In genomic region chr18:74790451-74790850, GRCh38 we compare ENCODE assay signal across 16 cellular contexts.
DNase-seq lines count a peak whose midpoint lies in the region; ATAC-seq, FAIRE-seq and TF ChIP-seq lines count a peak whose summit lies in the region.
"Had no signal": no experiment of that assay in that cellular context is flagged by ENCODE, and none has a peak within 500 bp of the region (broad histone marks: within the 10 kb centered on the region; RNA-seq: fewer than 3 reads in every experiment).

No MANE protein-coding gene starts in this region.

- H3K27me3 Mint-ChIP-seq in neural crest cell (ENCODE audit: low read depth): no peaks in the 10 kb centered on the region
- no peaks in the 10 kb centered on the region for H3K27me3 Mint-ChIP-seq in CD4-positive, alpha-beta T cell
- H3K27me3 Mint-ChIP-seq: B cell; CD4-positive, alpha-beta memory T cell; IgD-negative memory B cell had no signal

- RAD21 ChIA-PET in GM12878 (lab: Charles Lee; ENCODE audit: unreplicated experiment): interaction anchor here (2.0 kb wide), 1 partner anchor 81 kb away, joined by 4 read pairs; no protein-coding TSS in a partner anchor

- H3K9me3 Mint-ChIP-seq in neural crest cell: no peaks in the 10 kb centered on the region
- no peaks in the 10 kb centered on the region for H3K9me3 Mint-ChIP-seq in CD4-positive, alpha-beta T cell
- H3K9me3 Mint-ChIP-seq: CD4-positive, alpha-beta memory T cell; H9; IgD-negative memory B cell had no signal

- H3K4me1 ChIP-seq in DOHH2 (ENCODE audit: control insufficient read depth, low read length) (peaks cover 38% of the 10 kb centered on the region), GM12878 (ENCODE audit: control insufficient read depth, insufficient read depth, low read length) (no peaks in the 10 kb centered on the region)
- H3K4me1 ChIP-seq: Caco-2 had no signal

- ATAC-seq in GM12878: peak; percentile 47; the same call in 2 of the 3 replicates
- no peak for ATAC-seq in CD4-positive, alpha-beta T cell (ENCODE audit: poor library complexity)

- H2AFZ ChIP-seq in GM12878 (ENCODE audit: control insufficient read depth, low read depth, low read length): no peak overlapping the region
- H2AFZ ChIP-seq: GM23248 had no signal

- no peak for TF ChIP-seq RAD21 in GM12878 (IDR thresholded peaks at IDR 0.05; ENCODE audit: insufficient read depth, low read depth, low read length)

- H3K4me1 Mint-ChIP-seq in neural crest cell: peaks cover 6% of the 10 kb centered on the region
- no peaks in the 10 kb centered on the region for H3K4me1 Mint-ChIP-seq in CD4-positive, alpha-beta T cell (ENCODE audit: low read depth)

- TF ChIP-seq POLR2A in GM12878 (IDR thresholded peaks at IDR 0.05; ENCODE audit: low read depth, low read length): no peak

- intact Hi-C loops in GM12878 (cut with micrococcal nuclease; ENCODE audit: unreplicated experiment): loop anchor here (10.0 kb wide), 1 partner anchor 414 kb away; the partner anchor contains the start of gene PTGR3
- intact Hi-C loops in CD4-positive, alpha-beta T cell (cut with DNase I, micrococcal nuclease): no loop called here

- no TSS peak for BruUV-seq in GM12878 (replicated peaks; lab: Mats Ljungman, UMichigan)

- in situ Hi-C loops in GM12878 (cut with MboI): no loop called here

- H3K79me2 ChIP-seq in DOHH2 (ENCODE audit: control insufficient read depth, low read length): no peaks in the 10 kb centered on the region
- no peaks in the 10 kb centered on the region for H3K79me2 ChIP-seq in GM12878 (ENCODE audit: control insufficient read depth, insufficient read depth, low read length)

- H3K36me3 ChIP-seq in DOHH2 (ENCODE audit: control insufficient read depth, low read length) (peaks cover 6% of the 10 kb centered on the region), GM12878 (ENCODE audit: control insufficient read depth in 2 of 2, insufficient read depth in 2 of 2, low read length in 1 of 2) (no peaks in the 10 kb centered on the region)

- 0 out of 2 replicates have a peak overlapping the region, but pooled peaks have one; percentile 8 for H3K4me2 ChIP-seq in DOHH2 (ENCODE audit: low read length)
- H3K4me2 ChIP-seq in GM12878 (ENCODE audit: control insufficient read depth, insufficient read depth): no peak overlapping the region

- no peak overlapping the region for H3K4me3 ChIP-seq in DOHH2 (ENCODE audit: low read length)
- H3K4me3 ChIP-seq in GM12878: no peak overlapping the region
- H3K4me3 ChIP-seq: GM23248 had no signal

- TF ChIP-seq CTCF in DOHH2 (IDR thresholded peaks at IDR 0.05; ENCODE audit: low read depth, low read length, poor library complexity, severe bottlenecking) (no peak), GM12878 (IDR thresholded peaks at IDR 0.05 in 2 of 3, conservative IDR thresholded peaks at IDR 0.05 in 1 of 3; ENCODE audit: control insufficient read depth in 2 of 3, extremely low read depth in 1 of 3, insufficient read depth in 1 of 3, low read depth in 3 of 3, low read length in 3 of 3) (no peak), neural crest cell (conservative IDR thresholded peaks at IDR 0.05) (no peak)
- TF ChIP-seq CTCF in CD4-positive, alpha-beta T cell (IDR thresholded peaks at IDR 0.05): no peak

- H4K20me1 ChIP-seq in DOHH2 (ENCODE audit: control insufficient read depth, insufficient read depth, low read depth, low read length): no peaks in the 10 kb centered on the region
- no peaks in the 10 kb centered on the region for H4K20me1 ChIP-seq in GM12878 (ENCODE audit: control insufficient read depth, insufficient read depth)

- H3K27ac Mint-ChIP-seq in neural crest cell (ENCODE audit: unreplicated experiment): peak overlapping the region; percentile 9
- H3K27ac Mint-ChIP-seq in CD4-positive, alpha-beta T cell: no peak overlapping the region
- H3K27ac Mint-ChIP-seq: B cell; CD4-positive, alpha-beta memory T cell; H9; IgD-negative memory B cell had no signal

- TF ChIP-seq EP300 in GM12878 (IDR thresholded peaks at IDR 0.05; ENCODE audit: borderline replicate concordance in 1 of 2, control insufficient read depth in 1 of 2, low read depth in 2 of 2, low read length in 2 of 2): no peak

- CTCF ChIA-PET in GM12878 (lab: Yijun Ruan, JAX): interaction anchor here (0.8 to 1.8 kb wide), 3 partner anchors 14 to 30 kb away, joined by 3 to 4 read pairs (median 4); no protein-coding TSS in a partner anchor
- CTCF ChIA-PET in CD4-positive, alpha-beta T cell (lab: Charles Lee): no interaction called here

- no peak overlapping the region for H3K4me3 Mint-ChIP-seq in neural crest cell
- H3K4me3 Mint-ChIP-seq in CD4-positive, alpha-beta T cell: no peak overlapping the region
- H3K4me3 Mint-ChIP-seq: B cell; CD4-positive, alpha-beta memory T cell; H9; IgD-negative memory B cell had no signal

- no peaks in the 10 kb centered on the region for H3K9me3 ChIP-seq in DOHH2 (ENCODE audit: control insufficient read depth, insufficient read depth, low read length)
- no peaks in the 10 kb centered on the region for H3K9me3 ChIP-seq in GM12878 (replicated peaks; ENCODE audit: control insufficient read depth, insufficient read depth, low read length)
- H3K9me3 ChIP-seq in CD4-positive, alpha-beta T cell (ENCODE audit: control insufficient read depth, low read length): no peaks in the 10 kb centered on the region
- H3K9me3 ChIP-seq: Caco-2 had no signal

- H3K9me2 ChIP-seq in DOHH2 (replicated peaks; ENCODE audit: control insufficient read depth, low read length): no peaks in the 10 kb centered on the region

- POLR2A ChIA-PET in GM12878 (lab: Charles Lee): no interaction called here
- POLR2A ChIA-PET in CD4-positive, alpha-beta T cell (lab: Charles Lee): no interaction called here

- peak; percentile 47 for DNase-seq in NCI-H146 (lab: John Stamatoyannopoulos, UW)
- DNase-seq in GM12878 (ENCODE audit: low read depth, low spot score): no peak
- DNase-seq in neural crest cell (ENCODE audit: low read depth, low spot score): no peak
- no peak for DNase-seq in GOT3 (lab: John Stamatoyannopoulos, UW)
- DNase-seq in CD4-positive, alpha-beta T cell: no peak
- no peak for DNase-seq in amygdala (lab: John Stamatoyannopoulos, UW)
- DNase-seq: C1 segment of cervical spinal cord; Caco-2; CD4-positive, alpha-beta memory T cell; DND-41; GF-D8; GM23248; H9 had no signal

- FAIRE-seq in GM12878 (lab: Jason Lieb, UNC): no peak

- H3K36me3 Mint-ChIP-seq in neural crest cell (ENCODE audit: low read depth): no peaks in the 10 kb centered on the region
- peaks cover 43% of the 10 kb centered on the region for H3K36me3 Mint-ChIP-seq in CD4-positive, alpha-beta T cell (ENCODE audit: low read depth)

- SMC1A ChIA-PET in GM12878 (lab: Charles Lee; ENCODE audit: uncharacterized antibody, unreplicated experiment): interaction anchor here (0.9 to 2.3 kb wide), 7 partner anchors 9 to 173 kb away, joined by 3 to 9 read pairs (median 3); no protein-coding TSS in a partner anchor

- 96% methylated on average over 1 of the region's 1 CpG for WGBS in GM12878 (ENCODE audit: insufficient coverage, insufficient replicate concordance, low lambda C conversion rate, missing lambda C conversion rate)

- H3F3A ChIP-seq in DOHH2 (ENCODE audit: control insufficient read depth, insufficient read depth): peaks cover 3% of the 10 kb centered on the region; the same call in 1 of the 2 replicates

- H3K27ac ChIP-seq in DOHH2 (ENCODE audit: low read depth, low read length): no peak overlapping the region
- no peak overlapping the region for H3K27ac ChIP-seq in GM12878 (ENCODE audit: control insufficient read depth, insufficient read depth)
- no peak overlapping the region for H3K27ac ChIP-seq in CD4-positive, alpha-beta T cell (ENCODE audit: low read depth, low read length)
- H3K27ac ChIP-seq: GM23248 had no signal

- no peak overlapping the region for H3K9ac ChIP-seq in GM12878 (ENCODE audit: control insufficient read depth, insufficient read depth, low read length)
- H3K9ac ChIP-seq: GM23248 had no signal

- H3K27me3 ChIP-seq in DOHH2 (ENCODE audit: control insufficient read depth, low read length) (no peaks in the 10 kb centered on the region), GM12878 (replicated peaks in 1 of 2; ENCODE audit: control insufficient read depth in 2 of 2, insufficient read depth in 2 of 2, low read length in 1 of 2) (no peaks in the 10 kb centered on the region)
- H3K27me3 ChIP-seq in CD4-positive, alpha-beta T cell (ENCODE audit: control insufficient read depth, insufficient read depth, low read length): no peaks in the 10 kb centered on the region

TF ChIP-seq in GM12878, 131 proteins besides CTCF, POLR2A, EP300 and RAD21 (continues in another document):
- TF ChIP-seq SIX5 (IDR thresholded peaks at IDR 0.05; ENCODE audit: low read depth, low read length, severe bottlenecking): no peak
- TF ChIP-seq SMARCA5 (IDR thresholded peaks at IDR 0.05): no peak
- TF ChIP-seq PRDM15 (CRISPR knock-in tag; IDR thresholded peaks at IDR 0.05): no peak
- no peak for TF ChIP-seq NR2C1 (IDR thresholded peaks at IDR 0.05)
- no peak for TF ChIP-seq CHD2 (IDR thresholded peaks at IDR 0.05; ENCODE audit: borderline replicate concordance, low read depth, low read length)
